Comparison of ENCODE assay signal across 2 cellular contexts in the genomic region with DNA sequence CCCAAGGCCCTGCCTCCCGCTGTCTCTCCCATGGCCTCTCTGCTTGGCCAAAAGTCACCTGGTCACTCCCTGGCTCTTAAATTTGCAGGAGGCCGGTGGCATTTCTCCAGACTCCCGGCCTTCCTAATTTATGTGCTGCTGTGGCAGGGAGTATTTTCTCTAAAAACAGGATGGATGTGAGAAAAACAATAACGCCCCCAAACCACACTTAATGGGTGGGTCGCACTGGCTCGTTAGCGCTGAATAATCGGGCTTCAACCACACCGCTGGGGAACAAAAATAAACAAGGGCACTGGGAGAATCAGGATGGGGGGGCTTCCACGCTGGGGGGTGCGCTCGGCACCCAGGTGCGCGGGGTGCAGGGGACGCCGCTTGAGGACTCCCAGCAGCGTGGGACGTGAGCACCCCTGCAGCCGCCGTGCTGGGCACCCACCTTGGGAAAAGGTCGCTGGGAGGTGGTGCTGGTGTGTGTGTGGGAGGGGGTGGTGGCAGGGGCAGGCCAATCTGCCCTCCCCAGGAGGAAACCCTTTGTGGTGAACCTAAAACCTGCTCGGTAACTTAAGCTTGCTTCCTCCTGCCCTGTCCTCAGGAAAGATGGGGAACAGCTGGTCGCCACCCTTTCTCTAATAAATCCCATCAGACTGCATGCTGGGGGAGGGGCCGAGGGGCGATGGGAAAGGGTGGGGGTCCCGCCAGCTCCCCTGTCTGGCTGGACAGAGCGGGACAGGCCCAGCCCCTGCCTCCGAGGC.
TF ChIP-seq lines count a peak whose summit lies in the region.

No MANE protein-coding gene starts in this region.

TF ChIP-seq in SK-N-SH, 30 proteins besides CTCF, POLR2A, EP300 and RAD21 (continued from another document):
- TF ChIP-seq, protein P1, sequence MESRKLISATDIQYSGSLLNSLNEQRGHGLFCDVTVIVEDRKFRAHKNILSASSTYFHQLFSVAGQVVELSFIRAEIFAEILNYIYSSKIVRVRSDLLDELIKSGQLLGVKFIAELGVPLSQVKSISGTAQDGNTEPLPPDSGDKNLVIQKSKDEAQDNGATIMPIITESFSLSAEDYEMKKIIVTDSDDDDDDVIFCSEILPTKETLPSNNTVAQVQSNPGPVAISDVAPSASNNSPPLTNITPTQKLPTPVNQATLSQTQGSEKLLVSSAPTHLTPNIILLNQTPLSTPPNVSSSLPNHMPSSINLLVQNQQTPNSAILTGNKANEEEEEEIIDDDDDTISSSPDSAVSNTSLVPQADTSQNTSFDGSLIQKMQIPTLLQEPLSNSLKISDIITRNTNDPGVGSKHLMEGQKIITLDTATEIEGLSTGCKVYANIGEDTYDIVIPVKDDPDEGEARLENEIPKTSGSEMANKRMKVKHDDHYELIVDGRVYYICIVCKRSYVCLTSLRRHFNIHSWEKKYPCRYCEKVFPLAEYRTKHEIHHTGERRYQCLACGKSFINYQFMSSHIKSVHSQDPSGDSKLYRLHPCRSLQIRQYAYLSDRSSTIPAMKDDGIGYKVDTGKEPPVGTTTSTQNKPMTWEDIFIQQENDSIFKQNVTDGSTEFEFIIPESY (IDR thresholded peaks at IDR 0.05; ENCODE audit: borderline replicate concordance, low read depth) = no peak
- TF ChIP-seq, protein P2, sequence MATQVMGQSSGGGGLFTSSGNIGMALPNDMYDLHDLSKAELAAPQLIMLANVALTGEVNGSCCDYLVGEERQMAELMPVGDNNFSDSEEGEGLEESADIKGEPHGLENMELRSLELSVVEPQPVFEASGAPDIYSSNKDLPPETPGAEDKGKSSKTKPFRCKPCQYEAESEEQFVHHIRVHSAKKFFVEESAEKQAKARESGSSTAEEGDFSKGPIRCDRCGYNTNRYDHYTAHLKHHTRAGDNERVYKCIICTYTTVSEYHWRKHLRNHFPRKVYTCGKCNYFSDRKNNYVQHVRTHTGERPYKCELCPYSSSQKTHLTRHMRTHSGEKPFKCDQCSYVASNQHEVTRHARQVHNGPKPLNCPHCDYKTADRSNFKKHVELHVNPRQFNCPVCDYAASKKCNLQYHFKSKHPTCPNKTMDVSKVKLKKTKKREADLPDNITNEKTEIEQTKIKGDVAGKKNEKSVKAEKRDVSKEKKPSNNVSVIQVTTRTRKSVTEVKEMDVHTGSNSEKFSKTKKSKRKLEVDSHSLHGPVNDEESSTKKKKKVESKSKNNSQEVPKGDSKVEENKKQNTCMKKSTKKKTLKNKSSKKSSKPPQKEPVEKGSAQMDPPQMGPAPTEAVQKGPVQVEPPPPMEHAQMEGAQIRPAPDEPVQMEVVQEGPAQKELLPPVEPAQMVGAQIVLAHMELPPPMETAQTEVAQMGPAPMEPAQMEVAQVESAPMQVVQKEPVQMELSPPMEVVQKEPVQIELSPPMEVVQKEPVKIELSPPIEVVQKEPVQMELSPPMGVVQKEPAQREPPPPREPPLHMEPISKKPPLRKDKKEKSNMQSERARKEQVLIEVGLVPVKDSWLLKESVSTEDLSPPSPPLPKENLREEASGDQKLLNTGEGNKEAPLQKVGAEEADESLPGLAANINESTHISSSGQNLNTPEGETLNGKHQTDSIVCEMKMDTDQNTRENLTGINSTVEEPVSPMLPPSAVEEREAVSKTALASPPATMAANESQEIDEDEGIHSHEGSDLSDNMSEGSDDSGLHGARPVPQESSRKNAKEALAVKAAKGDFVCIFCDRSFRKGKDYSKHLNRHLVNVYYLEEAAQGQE (IDR thresholded peaks at IDR 0.05; ENCODE audit: low read depth, low read length) = no peak
- no peak for TF ChIP-seq POLR2AphosphoS5 (IDR thresholded peaks at IDR 0.05; ENCODE audit: low read depth, low read length)
- TF ChIP-seq, protein P3, sequence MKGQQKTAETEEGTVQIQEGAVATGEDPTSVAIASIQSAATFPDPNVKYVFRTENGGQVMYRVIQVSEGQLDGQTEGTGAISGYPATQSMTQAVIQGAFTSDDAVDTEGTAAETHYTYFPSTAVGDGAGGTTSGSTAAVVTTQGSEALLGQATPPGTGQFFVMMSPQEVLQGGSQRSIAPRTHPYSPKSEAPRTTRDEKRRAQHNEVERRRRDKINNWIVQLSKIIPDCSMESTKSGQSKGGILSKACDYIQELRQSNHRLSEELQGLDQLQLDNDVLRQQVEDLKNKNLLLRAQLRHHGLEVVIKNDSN (IDR thresholded peaks at IDR 0.05; ENCODE audit: borderline replicate concordance, low read depth) = no peak
- TF ChIP-seq FOSL2 (IDR thresholded peaks at IDR 0.05; ENCODE audit: borderline replicate concordance, low read depth) = no peak
- TF ChIP-seq YY1 (IDR thresholded peaks at IDR 0.05; ENCODE audit: low read depth) = no peak
- no peak for TF ChIP-seq NRF1 (IDR thresholded peaks at IDR 0.05; ENCODE audit: low read depth, low read length)
- TF ChIP-seq MXI1 (IDR thresholded peaks at IDR 0.05; ENCODE audit: low read depth, low read length) = no peak
- TF ChIP-seq SIN3A (IDR thresholded peaks at IDR 0.05; ENCODE audit: borderline replicate concordance, low read depth, low read length) = no peak
- no peak for TF ChIP-seq MEF2A (IDR thresholded peaks at IDR 0.05; ENCODE audit: borderline replicate concordance, low read depth)
- no peak for TF ChIP-seq FOXM1 (IDR thresholded peaks at IDR 0.05; ENCODE audit: low read depth)

TF ChIP-seq in WTC11, 78 proteins besides CTCF, POLR2A, EP300 and RAD21 (continued from another document):
- TF ChIP-seq, protein P4, sequence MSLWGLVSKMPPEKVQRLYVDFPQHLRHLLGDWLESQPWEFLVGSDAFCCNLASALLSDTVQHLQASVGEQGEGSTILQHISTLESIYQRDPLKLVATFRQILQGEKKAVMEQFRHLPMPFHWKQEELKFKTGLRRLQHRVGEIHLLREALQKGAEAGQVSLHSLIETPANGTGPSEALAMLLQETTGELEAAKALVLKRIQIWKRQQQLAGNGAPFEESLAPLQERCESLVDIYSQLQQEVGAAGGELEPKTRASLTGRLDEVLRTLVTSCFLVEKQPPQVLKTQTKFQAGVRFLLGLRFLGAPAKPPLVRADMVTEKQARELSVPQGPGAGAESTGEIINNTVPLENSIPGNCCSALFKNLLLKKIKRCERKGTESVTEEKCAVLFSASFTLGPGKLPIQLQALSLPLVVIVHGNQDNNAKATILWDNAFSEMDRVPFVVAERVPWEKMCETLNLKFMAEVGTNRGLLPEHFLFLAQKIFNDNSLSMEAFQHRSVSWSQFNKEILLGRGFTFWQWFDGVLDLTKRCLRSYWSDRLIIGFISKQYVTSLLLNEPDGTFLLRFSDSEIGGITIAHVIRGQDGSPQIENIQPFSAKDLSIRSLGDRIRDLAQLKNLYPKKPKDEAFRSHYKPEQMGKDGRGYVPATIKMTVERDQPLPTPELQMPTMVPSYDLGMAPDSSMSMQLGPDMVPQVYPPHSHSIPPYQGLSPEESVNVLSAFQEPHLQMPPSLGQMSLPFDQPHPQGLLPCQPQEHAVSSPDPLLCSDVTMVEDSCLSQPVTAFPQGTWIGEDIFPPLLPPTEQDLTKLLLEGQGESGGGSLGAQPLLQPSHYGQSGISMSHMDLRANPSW (CRISPR knock-in tag; conservative IDR thresholded peaks at IDR 0.05; ENCODE audit: low read depth) = no peak
- no peak for TF ChIP-seq OVOL2 (CRISPR knock-in tag; IDR thresholded peaks at IDR 0.05; ENCODE audit: borderline replicate concordance)
- TF ChIP-seq NFYB (CRISPR knock-in tag; conservative IDR thresholded peaks at IDR 0.05; ENCODE audit: low read depth) = no peak
- TF ChIP-seq, protein P5, sequence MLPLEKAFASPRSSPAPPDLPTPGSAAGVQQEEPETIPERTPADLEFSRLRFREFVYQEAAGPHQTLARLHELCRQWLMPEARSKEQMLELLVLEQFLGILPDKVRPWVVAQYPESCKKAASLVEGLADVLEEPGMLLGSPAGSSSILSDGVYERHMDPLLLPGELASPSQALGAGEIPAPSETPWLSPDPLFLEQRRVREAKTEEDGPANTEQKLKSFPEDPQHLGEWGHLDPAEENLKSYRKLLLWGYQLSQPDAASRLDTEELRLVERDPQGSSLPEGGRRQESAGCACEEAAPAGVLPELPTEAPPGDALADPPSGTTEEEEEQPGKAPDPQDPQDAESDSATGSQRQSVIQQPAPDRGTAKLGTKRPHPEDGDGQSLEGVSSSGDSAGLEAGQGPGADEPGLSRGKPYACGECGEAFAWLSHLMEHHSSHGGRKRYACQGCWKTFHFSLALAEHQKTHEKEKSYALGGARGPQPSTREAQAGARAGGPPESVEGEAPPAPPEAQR (CRISPR knock-in tag; IDR thresholded peaks at IDR 0.05) = no peak
- TF ChIP-seq, protein P6, sequence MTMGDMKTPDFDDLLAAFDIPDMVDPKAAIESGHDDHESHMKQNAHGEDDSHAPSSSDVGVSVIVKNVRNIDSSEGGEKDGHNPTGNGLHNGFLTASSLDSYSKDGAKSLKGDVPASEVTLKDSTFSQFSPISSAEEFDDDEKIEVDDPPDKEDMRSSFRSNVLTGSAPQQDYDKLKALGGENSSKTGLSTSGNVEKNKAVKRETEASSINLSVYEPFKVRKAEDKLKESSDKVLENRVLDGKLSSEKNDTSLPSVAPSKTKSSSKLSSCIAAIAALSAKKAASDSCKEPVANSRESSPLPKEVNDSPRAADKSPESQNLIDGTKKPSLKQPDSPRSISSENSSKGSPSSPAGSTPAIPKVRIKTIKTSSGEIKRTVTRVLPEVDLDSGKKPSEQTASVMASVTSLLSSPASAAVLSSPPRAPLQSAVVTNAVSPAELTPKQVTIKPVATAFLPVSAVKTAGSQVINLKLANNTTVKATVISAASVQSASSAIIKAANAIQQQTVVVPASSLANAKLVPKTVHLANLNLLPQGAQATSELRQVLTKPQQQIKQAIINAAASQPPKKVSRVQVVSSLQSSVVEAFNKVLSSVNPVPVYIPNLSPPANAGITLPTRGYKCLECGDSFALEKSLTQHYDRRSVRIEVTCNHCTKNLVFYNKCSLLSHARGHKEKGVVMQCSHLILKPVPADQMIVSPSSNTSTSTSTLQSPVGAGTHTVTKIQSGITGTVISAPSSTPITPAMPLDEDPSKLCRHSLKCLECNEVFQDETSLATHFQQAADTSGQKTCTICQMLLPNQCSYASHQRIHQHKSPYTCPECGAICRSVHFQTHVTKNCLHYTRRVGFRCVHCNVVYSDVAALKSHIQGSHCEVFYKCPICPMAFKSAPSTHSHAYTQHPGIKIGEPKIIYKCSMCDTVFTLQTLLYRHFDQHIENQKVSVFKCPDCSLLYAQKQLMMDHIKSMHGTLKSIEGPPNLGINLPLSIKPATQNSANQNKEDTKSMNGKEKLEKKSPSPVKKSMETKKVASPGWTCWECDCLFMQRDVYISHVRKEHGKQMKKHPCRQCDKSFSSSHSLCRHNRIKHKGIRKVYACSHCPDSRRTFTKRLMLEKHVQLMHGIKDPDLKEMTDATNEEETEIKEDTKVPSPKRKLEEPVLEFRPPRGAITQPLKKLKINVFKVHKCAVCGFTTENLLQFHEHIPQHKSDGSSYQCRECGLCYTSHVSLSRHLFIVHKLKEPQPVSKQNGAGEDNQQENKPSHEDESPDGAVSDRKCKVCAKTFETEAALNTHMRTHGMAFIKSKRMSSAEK (CRISPR knock-in tag; IDR thresholded peaks at IDR 0.05; ENCODE audit: borderline replicate concordance) = no peak
- TF ChIP-seq CBFB (CRISPR knock-in tag; IDR thresholded peaks at IDR 0.05; ENCODE audit: low read depth) = no peak
- TF ChIP-seq NR3C1 (CRISPR knock-in tag; conservative IDR thresholded peaks at IDR 0.05; ENCODE audit: low read depth) = no peak
- TF ChIP-seq KAT7 (CRISPR knock-in tag; IDR thresholded peaks at IDR 0.05; ENCODE audit: borderline replicate concordance) = no peak
- TF ChIP-seq, protein P7, sequence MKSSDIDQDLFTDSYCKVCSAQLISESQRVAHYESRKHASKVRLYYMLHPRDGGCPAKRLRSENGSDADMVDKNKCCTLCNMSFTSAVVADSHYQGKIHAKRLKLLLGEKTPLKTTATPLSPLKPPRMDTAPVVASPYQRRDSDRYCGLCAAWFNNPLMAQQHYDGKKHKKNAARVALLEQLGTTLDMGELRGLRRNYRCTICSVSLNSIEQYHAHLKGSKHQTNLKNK (CRISPR knock-in tag; IDR thresholded peaks at IDR 0.05) = no peak
- TF ChIP-seq, protein P3 (CRISPR knock-in tag; IDR thresholded peaks at IDR 0.05) = no peak
